26 cellular contexts compared by ENCODE assay signal in the genomic region with DNA sequence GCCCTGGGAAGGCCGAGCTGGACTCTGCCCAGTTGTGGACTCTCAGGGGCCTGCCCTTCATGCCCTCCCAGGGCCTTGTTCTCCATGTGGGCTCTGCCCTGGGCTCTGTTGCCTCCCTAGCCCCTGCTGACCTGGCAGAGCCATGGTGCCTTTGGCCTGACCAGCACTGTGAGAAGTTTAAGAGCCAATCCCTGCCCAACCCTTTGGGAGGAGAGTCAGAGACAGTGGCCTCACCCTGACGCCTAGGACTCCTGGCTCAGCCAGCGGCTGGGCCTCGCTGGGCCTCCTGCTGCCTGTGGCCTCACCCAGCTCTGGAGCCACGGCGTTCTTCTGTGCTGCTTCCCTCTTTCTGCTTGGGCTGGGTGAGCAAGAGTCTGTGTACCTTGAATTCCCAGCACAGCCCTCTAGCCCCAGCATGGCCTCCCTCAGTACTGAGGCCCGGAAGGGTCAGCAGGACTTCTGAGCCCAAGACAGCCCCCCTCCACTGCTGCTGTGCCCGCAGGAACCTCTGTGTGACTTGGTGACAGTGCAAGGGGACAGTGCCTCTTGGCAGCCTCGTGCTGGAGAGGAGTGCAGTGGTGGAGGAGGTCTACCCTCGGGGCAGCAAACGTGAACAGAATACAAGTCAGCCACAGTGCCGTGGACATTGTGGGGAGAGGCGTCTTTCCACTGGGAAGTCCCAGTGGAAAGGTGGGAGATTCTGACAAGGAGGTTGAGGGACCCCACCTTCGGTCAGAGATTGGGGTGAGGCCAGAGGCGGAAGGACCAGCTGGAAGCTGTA.
DNase-seq lines count a peak whose midpoint lies in the region; ATAC-seq and TF ChIP-seq lines count a peak whose summit lies in the region.
"Had no signal": no experiment of that assay in that cellular context is flagged by ENCODE, and none has a peak within 500 bp of the region (broad histone marks: within the 10 kb centered on the region; RNA-seq: fewer than 3 reads in every experiment).

No MANE protein-coding gene starts in this region.

- H3K27ac ChIP-seq in endodermal cell (ENCODE audit: low read depth, low read length), result no peak overlapping the region
- H3K27ac ChIP-seq: ovary, SJCRH30 had no signal

- no peaks in the 10 kb centered on the region for H3K4me1 ChIP-seq in endodermal cell (ENCODE audit: control insufficient read depth, insufficient read depth, low read length)
- H3K4me1 ChIP-seq: SJCRH30 had no signal

- H3K4me1 Mint-ChIP-seq in endodermal cell (no peaks in the 10 kb centered on the region), neural crest cell (peaks cover 10% of the 10 kb centered on the region)
- H3K4me1 Mint-ChIP-seq: activated naive CD8-positive, alpha-beta T cell treated with anti-CD3 and anti-CD28 coated beads for 36 hours; B cell; CD4-positive, alpha-beta memory T cell; IgD-negative memory B cell; WTC11 had no signal

- H3K4me3 Mint-ChIP-seq in endodermal cell (no peak overlapping the region), neural crest cell (no peak overlapping the region)
- H3K4me3 Mint-ChIP-seq: activated naive CD8-positive, alpha-beta T cell treated with anti-CD3 and anti-CD28 coated beads for 36 hours; B cell; CD4-positive, alpha-beta memory T cell; effector memory CD8-positive, alpha-beta T cell; IgD-negative memory B cell; natural killer cell treated with Interleukin-12 subunit alpha and Interleukin-12 subunit beta and Interleukin-15 and Interleukin-18, amount 100 ng/mL, for 72 hours; WTC11 had no signal

- 86% methylated on average over 13 to 15 of the region's 15 CpGs for WGBS in endodermal cell (ENCODE audit: insufficient coverage in 1 of 2, insufficient read length in 1 of 2), 2 experiments

- no peak overlapping the region for H3K4me3 ChIP-seq in endodermal cell (ENCODE audit: low read length)
- H3K4me3 ChIP-seq: ovary, SJCRH30, smooth muscle cell had no signal

- no peaks in the 10 kb centered on the region for H3K36me3 Mint-ChIP-seq in endodermal cell (ENCODE audit: low read depth)
- no peaks in the 10 kb centered on the region for H3K36me3 Mint-ChIP-seq in neural crest cell (ENCODE audit: low read depth)
- H3K36me3 Mint-ChIP-seq: activated naive CD8-positive, alpha-beta T cell treated with anti-CD3 and anti-CD28 coated beads for 36 hours; CD4-positive, alpha-beta memory T cell; IgD-negative memory B cell; natural killer cell treated with Interleukin-12 subunit alpha and Interleukin-12 subunit beta and Interleukin-15 and Interleukin-18, amount 100 ng/mL, for 72 hours had no signal

- H3K27ac Mint-ChIP-seq in endodermal cell (no peak overlapping the region), neural crest cell (ENCODE audit: unreplicated experiment) (peak overlapping the region; percentile 27)
- H3K27ac Mint-ChIP-seq: activated naive CD8-positive, alpha-beta T cell treated with anti-CD3 and anti-CD28 coated beads for 36 hours; B cell; effector memory CD8-positive, alpha-beta T cell; IgD-negative memory B cell; natural killer cell treated with Interleukin-12 subunit alpha and Interleukin-12 subunit beta and Interleukin-15 and Interleukin-18, amount 100 ng/mL, for 72 hours; WTC11 had no signal

- H3K27me3 Mint-ChIP-seq in endodermal cell (ENCODE audit: insufficient read depth) (no peaks in the 10 kb centered on the region), neural crest cell (ENCODE audit: low read depth) (no peaks in the 10 kb centered on the region)

- no peak for ATAC-seq in Right ventricle myocardium inferior
- ATAC-seq: effector memory CD8-positive, alpha-beta T cell; HCT116; natural killer cell treated with Interleukin-12 subunit alpha and Interleukin-12 subunit beta and Interleukin-15 and Interleukin-18, amount 100 ng/mL, for 72 hours; Panc1; stimulated activated naive CD8-positive, alpha-beta T cell treated with anti-CD3 and anti-CD28 coated beads, Interleukin-15, Interleukin-2, amounts not matched to agents 100 U/mL and 50 U/mL, for 24 hours; WTC11 had no signal

- H3K27me3 ChIP-seq in endodermal cell (ENCODE audit: control insufficient read depth, insufficient read depth, low read length, poor library complexity, severe bottlenecking), result no peaks in the 10 kb centered on the region
- H3K27me3 ChIP-seq: ovary had no signal

- H3K9me3 ChIP-seq in endodermal cell (ENCODE audit: control insufficient read depth, low read length), result peaks cover 8% of the 10 kb centered on the region
- H3K9me3 ChIP-seq: ovary, SJCRH30 had no signal

- H3K36me3 ChIP-seq in endodermal cell (ENCODE audit: control insufficient read depth, insufficient read depth, low read length), result no peaks in the 10 kb centered on the region
- H3K36me3 ChIP-seq: ovary, SJCRH30 had no signal

- DNase-seq in cardiac septum (ENCODE audit: low spot score) (peak; percentile 63), Right ventricle myocardium inferior (ENCODE audit: missing footprints) (no peak), endodermal cell (peak; percentile 28), neural crest cell (ENCODE audit: low read depth, low spot score) (no peak), ureter (ENCODE audit: low spot score) (peak; percentile 29), SHP77 (lab: John Stamatoyannopoulos, UW) (no peak), NCI-H1105 (lab: John Stamatoyannopoulos, UW) (no peak)
- DNase-seq: ACHN; activated naive CD8-positive, alpha-beta T cell treated with anti-CD3 and anti-CD28 coated beads for 36 hours; anterior cingulate cortex; CD4-positive, alpha-beta memory T cell; cortex of kidney; DMS 273 treated with DMSO at 0.1 percent for 48 hours; effector memory CD8-positive, alpha-beta T cell; NCI-H146; SJCRH30; stimulated activated naive CD8-positive, alpha-beta T cell treated with anti-CD3 and anti-CD28 coated beads, Interleukin-15, Interleukin-2, amounts not matched to agents 100 U/mL and 50 U/mL, for 24 hours; SW 1271 had no signal

- H3K9me3 Mint-ChIP-seq in endodermal cell (no peaks in the 10 kb centered on the region), neural crest cell (no peaks in the 10 kb centered on the region)
- H3K9me3 Mint-ChIP-seq: activated naive CD8-positive, alpha-beta T cell treated with anti-CD3 and anti-CD28 coated beads for 36 hours; effector memory CD8-positive, alpha-beta T cell; natural killer cell treated with Interleukin-12 subunit alpha and Interleukin-12 subunit beta and Interleukin-15 and Interleukin-18, amount 100 ng/mL, for 72 hours; WTC11 had no signal

- TF ChIP-seq CTCF in endodermal cell (conservative IDR thresholded peaks at IDR 0.05) (no peak), neural crest cell (conservative IDR thresholded peaks at IDR 0.05) (no peak)

- H3K9ac ChIP-seq in endodermal cell (ENCODE audit: extremely low read depth, low read length, poor library complexity, severe bottlenecking), result no peak overlapping the region

- intact Hi-C loops in cardiac septum (cut with DNase I) (no loop called here), Right ventricle myocardium inferior (cut with DNase I) (no loop called here)

Comparison
In these comparisons a context has a peak if more than half of its experiments do, and no peak if none do; other contexts are left out.
1. DNase-seq: peak in cardiac septum (single experiment), endodermal cell (single experiment) and ureter (single experiment); none in Right ventricle myocardium inferior (single experiment), neural crest cell (single experiment), SHP77 (0 of 2) and NCI-H1105 (single experiment).